ENCODE assay signal across 15 cellular contexts in genomic region chr18:77948571-77948970, GRCh38.
"Had no signal": no experiment of that assay in that cellular context is flagged by ENCODE, and none has a peak within 500 bp of the region (broad histone marks: within the 10 kb centered on the region; RNA-seq: fewer than 3 reads in every experiment).

No MANE protein-coding gene starts in this region.

- ATAC-seq: gastroesophageal sphincter, lower lobe of right lung, psoas muscle had no signal

- H3K9me3 ChIP-seq: esophagus squamous epithelium, lower lobe of right lung, psoas muscle, right lobe of liver, tibial artery, uterus had no signal

- H3K27me3 ChIP-seq: esophagus squamous epithelium, gastroesophageal sphincter, right lobe of liver, tibial artery, upper lobe of left lung, uterus had no signal

- DNase-seq: esophagus squamous epithelium; foreskin fibroblast; glutamatergic neuron; left ventricle myocardium inferior; lower lobe of right lung; midbrain; psoas muscle; retina; right lobe of liver; stimulated activated CD4-positive, alpha-beta T cell treated with anti-CD3 and anti-CD28 coated beads, Interleukin-4, amount 100 ng/mL, for 1 hour; stimulated activated CD8-positive, alpha-beta memory T cell treated with anti-CD3 and anti-CD28 coated beads, Interleukin-4, amount 100 ng/mL, for 48 hours; tibial artery; uterus had no signal

- H3K4me1 ChIP-seq: esophagus squamous epithelium, gastroesophageal sphincter, left ventricle myocardium inferior, lower lobe of right lung, psoas muscle, right lobe of liver, tibial artery, upper lobe of left lung, uterus had no signal

- H3K36me3 ChIP-seq: esophagus squamous epithelium, gastroesophageal sphincter, left ventricle myocardium inferior, lower lobe of right lung, right lobe of liver, tibial artery, upper lobe of left lung, uterus had no signal

- H3K27ac ChIP-seq: esophagus squamous epithelium, gastroesophageal sphincter, left ventricle myocardium inferior, lower lobe of right lung, psoas muscle, right lobe of liver, tibial artery, upper lobe of left lung, uterus had no signal

- H3K4me3 ChIP-seq: esophagus squamous epithelium, gastroesophageal sphincter, left ventricle myocardium inferior, lower lobe of right lung, psoas muscle, right lobe of liver, tibial artery, upper lobe of left lung, uterus had no signal
